In genomic region chr2:70919672-70920366, GRCh38 we compare ENCODE assay signal across 8 cellular contexts. TPM values are rescaled to one million over a fixed set of nuclear protein-coding genes. Genes with fewer than 3 reads are reported as not detected.
DNase-seq lines count a peak whose midpoint lies in the region; ATAC-seq and TF ChIP-seq lines count a peak whose summit lies in the region.

No MANE protein-coding gene starts in this region.

- peak; percentile 71; the same call in 1 of the 2 replicates for TF ChIP-seq CTCF in HEK293 (tag by site-specific recombination; IDR thresholded peaks at IDR 0.05)
- peak; percentile 88 for TF ChIP-seq CTCF in lung (IDR thresholded peaks at IDR 0.05; ENCODE audit: control extremely low read depth, extremely low read depth)

- no peak overlapping the region for H3K27ac ChIP-seq in HEK293 (ENCODE audit: extremely low read depth, low read depth, low read length)
- no peak overlapping the region for H3K27ac ChIP-seq in lung (ENCODE audit: low read depth in 1 of 2, low read length in 1 of 2)

- 30 to 34% methylated on average over 16 of the region's 16 CpGs for WGBS in lung, 2 donors

- ATAC-seq in lung (ENCODE audit: insufficient read depth, low FRiP score) (peak; percentile 87), HG03378 (IDR thresholded peaks at IDR 0.05; ENCODE audit: unreplicated experiment) (no peak)

- H3K4me1 ChIP-seq in HEK293 (ENCODE audit: control insufficient read depth, insufficient read depth, low read length) (peaks cover 3% of the 10 kb centered on the region; the same call in 1 of the 2 replicates), lung (ENCODE audit: control insufficient read depth in 2 of 2, insufficient read depth in 2 of 2, low read length in 2 of 2) (peaks cover 0 to 5% of the 10 kb centered on the region in 2 donors)

- DNase-seq in D341Med (ENCODE audit: low spot score) (peak; percentile 82), NCI-H748 (lab: John Stamatoyannopoulos, UW; ENCODE audit: unreplicated experiment) (peak; percentile 59), dermis microvascular lymphatic vessel endothelial cell (ENCODE audit: low read depth in 2 of 2) (peak; percentile 45 to 78), lung (ENCODE audit: low spot score) (peak; percentile 86)
- peak; percentile 59 to 68 for DNase-seq in activated CD4-positive, alpha-beta T cell treated with anti-CD3 and anti-CD28 coated beads, Interleukin-2, amount 50 U/mL, for 4 hours
- DNase-seq in stimulated activated CD8-positive, alpha-beta memory T cell treated with anti-CD3 and anti-CD28 coated beads, Interleukin-15, amount 100 ng/mL, for 1 hour (ENCODE audit: low read depth): peak; percentile 55

- CTCF ChIA-PET in HEK293 (lab: Yijun Ruan, JAX): interaction anchor here (0.6 to 8.3 kb wide), 30 partner anchors 9 to 607 kb away, joined by 3 to 144 read pairs (median 4); partner anchors contain the start of gene ATP6V1B1

- POLR2A ChIA-PET in HEK293 (lab: Yijun Ruan, JAX): no interaction called here

- H3K27me3 ChIP-seq in lung (ENCODE audit: control insufficient read depth, insufficient read depth): no peaks in the 10 kb centered on the region

- H3K4me3 ChIP-seq in HEK293 (ENCODE audit: low read depth, low read length): no peak overlapping the region
- H3K4me3 ChIP-seq in lung: no peak overlapping the region

- H3K9me3 ChIP-seq in HEK293 (ENCODE audit: control insufficient read depth, insufficient read depth, low read depth, low read length): no peaks in the 10 kb centered on the region
- peaks cover 0 to 3% of the 10 kb centered on the region in 2 donors for H3K9me3 ChIP-seq in lung (ENCODE audit: control insufficient read depth in 2 of 2, insufficient read depth in 1 of 2, low read length in 1 of 2)

- H3K36me3 ChIP-seq in HEK293 (ENCODE audit: control insufficient read depth in 2 of 2, insufficient read depth in 1 of 2, low read length in 2 of 2): peaks cover 0 to 14% of the 10 kb centered on the region in 2 experiments; a peak in 2 of 3 replicates
- no peaks in the 10 kb centered on the region for H3K36me3 ChIP-seq in lung (ENCODE audit: control insufficient read depth in 2 of 2, insufficient read depth in 2 of 2, low read length in 2 of 2)

TF ChIP-seq in HEK293, 187 proteins besides CTCF, POLR2A, EP300 and RAD21:
- TF ChIP-seq ZNF521 (tag by site-specific recombination; IDR thresholded peaks at IDR 0.05) (no peak), BCL11B (tag by site-specific recombination; IDR thresholded peaks at IDR 0.05; ENCODE audit: low read depth) (no peak), ZNF398 (tag by site-specific recombination; IDR thresholded peaks at IDR 0.05) (no peak), INSM2 (tag by site-specific recombination; IDR thresholded peaks at IDR 0.05) (no peak), KLF7 (tag by site-specific recombination; IDR thresholded peaks at IDR 0.05; ENCODE audit: borderline replicate concordance) (no peak), ZFP37 (tag by site-specific recombination; IDR thresholded peaks at IDR 0.05) (no peak), SCRT1 (tag by site-specific recombination; IDR thresholded peaks at IDR 0.05; ENCODE audit: borderline replicate concordance) (peak; percentile 72), SCRT2 (tag by site-specific recombination; IDR thresholded peaks at IDR 0.05) (peak; percentile 56; the same call in 1 of the 2 replicates), ZNF280D (tag by site-specific recombination; IDR thresholded peaks at IDR 0.05) (no peak), SETDB1 (IDR thresholded peaks at IDR 0.05; ENCODE audit: insufficient read length, low read length) (no peak), OSR2 (tag by site-specific recombination; IDR thresholded peaks at IDR 0.05) (no peak), ZFP41 (tag by site-specific recombination; IDR thresholded peaks at IDR 0.05; ENCODE audit: borderline replicate concordance) (no peak), ZNF639 (tag by site-specific recombination; IDR thresholded peaks at IDR 0.05) (no peak), ZNF660 (tag by site-specific recombination; IDR thresholded peaks at IDR 0.05) (peak; percentile 57; the same call in 1 of the 2 replicates), BCL11A (tag by site-specific recombination; IDR thresholded peaks at IDR 0.05; ENCODE audit: low read depth) (0 out of 2 replicates have a peak, but pooled peaks have one; percentile 26), TRIM28 (IDR thresholded peaks at IDR 0.05; ENCODE audit: borderline replicate concordance, low read length) (no peak), ZNF654 (tag by site-specific recombination; IDR thresholded peaks at IDR 0.05; ENCODE audit: low read depth) (peak; percentile 36), SALL2 (tag by site-specific recombination; IDR thresholded peaks at IDR 0.05; ENCODE audit: borderline replicate concordance) (no peak), ZNF600 (tag by site-specific recombination; IDR thresholded peaks at IDR 0.05) (peak; percentile 38; the same call in 1 of the 2 replicates), ZBTB8A (tag by site-specific recombination; IDR thresholded peaks at IDR 0.05) (no peak), ZNF501 (tag by site-specific recombination; IDR thresholded peaks at IDR 0.05) (no peak)

RNA-seq across cellular contexts. Expression of gene ATP6V1B1, which starts 15.9 kb away (rescaled TPM):
- 0.25 TPM in 1 of 2 replicates, not detected in the other for total RNA-seq in dermis microvascular lymphatic vessel endothelial cell
- total RNA-seq in lung: 1 to 10 TPM; 1.4 to 5.9 TPM
- 1 to 10 TPM in 1 of 2 donors, under 1 TPM in 1; 0.33 to 2.2 TPM for polyA plus RNA-seq in lung

RNA-seq across cellular contexts. Expression of gene VAX2, which starts 19.4 kb away (rescaled TPM):
- total RNA-seq in dermis microvascular lymphatic vessel endothelial cell: not detected in 2 replicates
- 1 to 10 TPM in 1 of 2 donors, under 1 TPM in 1; 0.97 to 1.4 TPM for total RNA-seq in lung
- 1 to 10 TPM in 1 of 2 donors, under 1 TPM in 1; 0.32 to 1.4 TPM for polyA plus RNA-seq in lung

RNA-seq across cellular contexts. Expression of gene ANKRD53, which starts 58.6 kb away (rescaled TPM):
- total RNA-seq in dermis microvascular lymphatic vessel endothelial cell: 0.13 and 0.38 TPM in 2 replicates
- total RNA-seq in lung: 1 to 10 TPM in 1 of 2 donors, under 1 TPM in 1; 0.82 to 2.5 TPM
- under 1 TPM; 0.63 to 0.69 TPM for polyA plus RNA-seq in lung
